12 cellular contexts compared by ENCODE assay signal in genomic region chr19:18287836-18288772, GRCh38. TPM values are rescaled to one million over a fixed set of nuclear protein-coding genes. Genes with fewer than 3 reads are reported as not detected.
DNase-seq lines count a peak whose midpoint lies in the region; ATAC-seq and TF ChIP-seq lines count a peak whose summit lies in the region.
"Had no signal": no experiment of that assay in that cellular context is flagged by ENCODE, and none has a peak within 500 bp of the region (broad histone marks: within the 10 kb centered on the region; RNA-seq: fewer than 3 reads in every experiment).

No MANE protein-coding gene starts in this region.

- H3K36me3 ChIP-seq in mucosa of stomach (ENCODE audit: control insufficient read depth, insufficient read depth, low read length) (no peaks in the 10 kb centered on the region), transverse colon (no peaks in the 10 kb centered on the region), PC-3 (ENCODE audit: low read depth, low read length) (no peaks in the 10 kb centered on the region)

- TF ChIP-seq CTCF in brain (conservative IDR thresholded peaks at IDR 0.05) (no peak), transverse colon (IDR thresholded peaks at IDR 0.05) (no peak), PC-3 (conservative IDR thresholded peaks at IDR 0.05; ENCODE audit: low read depth, low read length) (no peak)

- POLR2A ChIA-PET in PC-3 (lab: Charles Lee; ENCODE audit: unreplicated experiment), result no interaction called here

- H3K4me1 ChIP-seq in mucosa of stomach (ENCODE audit: control insufficient read depth, insufficient read depth, low read length), result peaks cover 27% of the 10 kb centered on the region
- peaks cover 14 to 41% (median 29%) of the 10 kb centered on the region in 4 donors for H3K4me1 ChIP-seq in transverse colon
- peaks cover 15% of the 10 kb centered on the region for H3K4me1 ChIP-seq in PC-3 (ENCODE audit: insufficient read depth, low read length)

- no peak overlapping the region for H3K4me3 ChIP-seq in mucosa of stomach (ENCODE audit: low read length)
- no peak overlapping the region for H3K4me3 ChIP-seq in transverse colon
- H3K4me3 ChIP-seq in PC-3 (ENCODE audit: low read length), result no peak overlapping the region
- H3K4me3 ChIP-seq: body of pancreas had no signal

- H3K27ac ChIP-seq in transverse colon (peak overlapping the region in 3 of 4 donors; percentile 62 to 67 (median 64)), PC-3 (ENCODE audit: low read length) (no peak overlapping the region)
- H3K27ac ChIP-seq: body of pancreas had no signal

- no peak for DNase-seq in activated T-cell treated with anti-CD3 and anti-CD28 coated beads, Interleukin-2, amount 50 U/mL, for 24 hours
- DNase-seq in activated T-cell treated with anti-CD3 and anti-CD28 coated beads, Interleukin-2, amount 50 U/mL, for 4 hours, result no peak
- DNase-seq in transverse colon, result no peak
- no peak for DNase-seq in stimulated activated CD4-positive, alpha-beta T cell treated with anti-CD3 and anti-CD28 coated beads, Interleukin-4, amount 100 ng/mL, for 24 hours
- no peak for DNase-seq in PC-3
- DNase-seq: activated CD4-positive, alpha-beta T cell treated with anti-CD3 and anti-CD28 coated beads for 48 hours; body of pancreas; NCI-H187 treated with DMSO at 0.1 percent for 48 hours had no signal

- H3K9me3 ChIP-seq in mucosa of stomach (ENCODE audit: control insufficient read depth, low read length) (no peaks in the 10 kb centered on the region), transverse colon (no peaks in the 10 kb centered on the region), PC-3 (ENCODE audit: low read length) (no peaks in the 10 kb centered on the region)
- H3K9me3 ChIP-seq: body of pancreas had no signal

- H3K4me3 Mint-ChIP-seq in activated T-cell treated with anti-CD3 and anti-CD28 coated beads, Interleukin-2, amount 50 U/mL, for 24 hours, result no peak overlapping the region
- no peak overlapping the region for H3K4me3 Mint-ChIP-seq in activated T-cell treated with anti-CD3 and anti-CD28 coated beads, Interleukin-2, amount 50 U/mL, for 4 hours
- peak overlapping the region in 1 of 5 experiments; percentile 30 for H3K4me3 Mint-ChIP-seq in brain
- H3K4me3 Mint-ChIP-seq: memory B cell had no signal

- TF ChIP-seq EP300 in transverse colon (IDR thresholded peaks at IDR 0.05; ENCODE audit: low read depth), result no peak

- H3F3A ChIP-seq in PC-3 (ENCODE audit: low read length, unreplicated experiment), result no peaks in the 10 kb centered on the region

- no peak for ATAC-seq in activated T-cell treated with anti-CD3 and anti-CD28 coated beads, Interleukin-2, amount 50 U/mL, for 4 hours
- no peak for ATAC-seq in GM18502 (IDR thresholded peaks at IDR 0.05; ENCODE audit: poor library complexity, unreplicated experiment)
- ATAC-seq in PC-3, result no peak
- ATAC-seq: body of pancreas had no signal

- H3K27ac Mint-ChIP-seq in activated T-cell treated with anti-CD3 and anti-CD28 coated beads, Interleukin-2, amount 50 U/mL, for 24 hours, result peak overlapping the region; percentile 50
- H3K27ac Mint-ChIP-seq in brain, result peak overlapping the region in 3 of 5 experiments; percentile 45 to 80 (median 55)
- H3K27ac Mint-ChIP-seq: memory B cell had no signal

- H3K27me3 Mint-ChIP-seq in activated T-cell treated with anti-CD3 and anti-CD28 coated beads, Interleukin-2, amount 50 U/mL, for 24 hours, result no peaks in the 10 kb centered on the region
- H3K27me3 Mint-ChIP-seq in activated T-cell treated with anti-CD3 and anti-CD28 coated beads, Interleukin-2, amount 50 U/mL, for 4 hours (ENCODE audit: low read depth), result no peaks in the 10 kb centered on the region
- H3K27me3 Mint-ChIP-seq in brain, result peaks cover 6% of the 10 kb centered on the region
- H3K27me3 Mint-ChIP-seq: memory B cell had no signal

- H3K36me3 Mint-ChIP-seq in activated T-cell treated with anti-CD3 and anti-CD28 coated beads, Interleukin-2, amount 50 U/mL, for 24 hours (ENCODE audit: low read depth), result peaks cover 9% of the 10 kb centered on the region
- H3K36me3 Mint-ChIP-seq in activated T-cell treated with anti-CD3 and anti-CD28 coated beads, Interleukin-2, amount 50 U/mL, for 4 hours (ENCODE audit: insufficient read depth), result no peaks in the 10 kb centered on the region
- H3K36me3 Mint-ChIP-seq in brain, result no peaks in the 10 kb centered on the region
- H3K36me3 Mint-ChIP-seq: memory B cell had no signal

- no TSS peak for BruUV-seq in PC-3 (replicated peaks; lab: Mats Ljungman, UMichigan)

- H3K9ac ChIP-seq in mucosa of stomach (ENCODE audit: low read length) (peak overlapping the region; percentile 29), PC-3 (ENCODE audit: low read length) (no peak overlapping the region)

- H3K4me2 ChIP-seq in PC-3 (ENCODE audit: low read length), result no peak overlapping the region

- 74 to 83% methylated on average over 2 to 17 of the region's 26 CpGs for WGBS in transverse colon (ENCODE audit: low coverage in 1 of 2), 2 donors

- intact Hi-C loops in transverse colon (cut with DNase I; ENCODE audit: low total_unique reads), result no loop called here
- intact Hi-C loops in PC-3 (cut with micrococcal nuclease), result no loop called here

- H3K79me2 ChIP-seq in PC-3 (ENCODE audit: low read length), result no peaks in the 10 kb centered on the region

- no peaks in the 10 kb centered on the region for H3K9me2 ChIP-seq in PC-3 (replicated peaks; ENCODE audit: low read length)

- H2AFZ ChIP-seq in PC-3 (ENCODE audit: low read length), result no peak overlapping the region

- CTCF ChIA-PET in PC-3 (lab: Charles Lee), result no interaction called here

- no peaks in the 10 kb centered on the region for H3K27me3 ChIP-seq in mucosa of stomach (ENCODE audit: control insufficient read depth, insufficient read depth, low read length)
- no peaks in the 10 kb centered on the region for H3K27me3 ChIP-seq in transverse colon
- H3K27me3 ChIP-seq in PC-3 (ENCODE audit: low read length), result no peaks in the 10 kb centered on the region
- H3K27me3 ChIP-seq: body of pancreas had no signal

- peaks cover 66% of the 10 kb centered on the region for H3K4me1 Mint-ChIP-seq in activated T-cell treated with anti-CD3 and anti-CD28 coated beads, Interleukin-2, amount 50 U/mL, for 24 hours (ENCODE audit: low read depth)
- H3K4me1 Mint-ChIP-seq in activated T-cell treated with anti-CD3 and anti-CD28 coated beads, Interleukin-2, amount 50 U/mL, for 4 hours (ENCODE audit: low read depth), result peaks cover 56% of the 10 kb centered on the region
- peaks cover 48% of the 10 kb centered on the region for H3K4me1 Mint-ChIP-seq in brain

- no peak for TF ChIP-seq POLR2A in transverse colon (IDR thresholded peaks at IDR 0.05)

- H3K9me3 Mint-ChIP-seq in activated T-cell treated with anti-CD3 and anti-CD28 coated beads, Interleukin-2, amount 50 U/mL, for 24 hours, result peaks cover 3% of the 10 kb centered on the region
- H3K9me3 Mint-ChIP-seq in activated T-cell treated with anti-CD3 and anti-CD28 coated beads, Interleukin-2, amount 50 U/mL, for 4 hours, result no peaks in the 10 kb centered on the region
- no peaks in the 10 kb centered on the region for H3K9me3 Mint-ChIP-seq in brain
- H3K9me3 Mint-ChIP-seq: memory B cell had no signal

- H4K20me1 ChIP-seq in PC-3 (ENCODE audit: low read length), result no peaks in the 10 kb centered on the region

- in situ Hi-C loops in transverse colon (cut with MboI; ENCODE audit: low pct_ligation_motif_present in 1 of 4, low pct_unique_long_range_greater_than_20kb in 1 of 4, low sequenced_read_pairs in 3 of 4), result no loop called here

RNA-seq across cellular contexts. Expression of gene JUND, which starts 6.7 kb away (rescaled TPM):
- total RNA-seq in activated T-cell treated with anti-CD3 and anti-CD28 coated beads, Interleukin-2, amount 50 U/mL, for 4 hours, result 100 to 1,000 TPM; 232 to 244 (median 242) TPM
- 159 TPM for polyA plus RNA-seq in brain (ENCODE audit: insufficient read depth, low read depth, low replicate concordance)
- total RNA-seq in transverse colon, result 1,000 to 10,000 TPM in 3 of 4 donors, 100 to 1,000 TPM in 1; 714 to 2,423 (median 1,288) TPM
- total RNA-seq in PC-3 (2014; rRNA removed), result 151 and 157 TPM in 2 replicates

RNA-seq across cellular contexts. Expression of gene IQCN, which starts 13.9 kb away (rescaled TPM):
- total RNA-seq in activated T-cell treated with anti-CD3 and anti-CD28 coated beads, Interleukin-2, amount 50 U/mL, for 4 hours, result under 1 TPM; 0.35 to 0.42 (median 0.38) TPM
- polyA plus RNA-seq in brain (ENCODE audit: insufficient read depth, low read depth, low replicate concordance), result 7.6 TPM
- total RNA-seq in transverse colon (10 to 100 TPM in 3 of 4 donors, 1 to 10 TPM in 1; 4.8 to 49.7 (median 17.5) TPM), PC-3 (2014; rRNA removed) (0.33 and 0.69 TPM in 2 replicates)

RNA-seq across cellular contexts. Expression of gene LSM4, which starts 34.8 kb away (rescaled TPM):
- 100 to 1,000 TPM; 209 to 254 (median 230) TPM for total RNA-seq in activated T-cell treated with anti-CD3 and anti-CD28 coated beads, Interleukin-2, amount 50 U/mL, for 4 hours
- polyA plus RNA-seq in brain (ENCODE audit: insufficient read depth, low read depth, low replicate concordance), result 231 TPM
- total RNA-seq in transverse colon, result 100 to 1,000 TPM in 3 of 4 donors, 10 to 100 TPM in 1; 94.3 to 218 (median 175) TPM
- 713 and 856 TPM in 2 replicates for total RNA-seq in PC-3 (2014; rRNA removed)

RNA-seq across cellular contexts. Expression of gene PGPEP1, which starts 52.3 kb away (rescaled TPM):
- total RNA-seq in activated T-cell treated with anti-CD3 and anti-CD28 coated beads, Interleukin-2, amount 50 U/mL, for 4 hours, result 10 to 100 TPM; 12.8 to 14.7 (median 13.0) TPM
- polyA plus RNA-seq in brain (ENCODE audit: insufficient read depth, low read depth, low replicate concordance), result 30.4 TPM
- total RNA-seq in transverse colon (100 to 1,000 TPM in 1 of 4 donors, 10 to 100 TPM in 3; 59.7 to 110 (median 73.0) TPM), PC-3 (2014; rRNA removed) (9.6 and 11.4 TPM in 2 replicates)
